In genomic region chr3:186512570-186513302, GRCh38 we compare ENCODE assay signal across 1 cellular context.
TF ChIP-seq lines count a peak whose summit lies in the region.

No MANE protein-coding gene starts in this region.

TF ChIP-seq in HepG2, 621 proteins besides CTCF, POLR2A, EP300 and RAD21:
- no peak for TF ChIP-seq RERE (CRISPR knock-in tag; IDR thresholded peaks at IDR 0.05; ENCODE audit: low read depth)
- TF ChIP-seq DR1 (CRISPR knock-in tag; IDR thresholded peaks at IDR 0.05), result no peak
